In genomic region chr10:71999360-72000072, GRCh38 we compare ENCODE assay signal across 8 cellular contexts. TPM values are rescaled to one million over a fixed set of nuclear protein-coding genes. Genes with fewer than 3 reads are reported as not detected.
DNase-seq lines count a peak whose midpoint lies in the region; ATAC-seq and TF ChIP-seq lines count a peak whose summit lies in the region.

No MANE protein-coding gene starts in this region.

- no peaks in the 10 kb centered on the region for H3K4me1 Mint-ChIP-seq in activated T-cell treated with anti-CD3 and anti-CD28 coated beads, Interleukin-2, amount 50 U/mL, for 24 hours (ENCODE audit: low read depth)
- peaks cover 4% of the 10 kb centered on the region for H3K4me1 Mint-ChIP-seq in stimulated activated naive CD8-positive, alpha-beta T cell treated with anti-CD3 and anti-CD28 coated beads, Interleukin-15, amount 100 ng/mL, for 72 hours

- peak overlapping the region; percentile 69 to 86 (median 82) for H3K27ac ChIP-seq in gastrocnemius medialis

- no peak overlapping the region for H3K4me3 ChIP-seq in astrocyte of the spinal cord (ENCODE audit: low read depth, low read length)
- no peak overlapping the region for H3K4me3 ChIP-seq in gastrocnemius medialis

- DNase-seq in GM03348 (ENCODE audit: low spot score) (peak; percentile 68), astrocyte of the spinal cord (ENCODE audit: low read depth, low spot score) (peak; percentile 87), hypothalamus (lab: John Stamatoyannopoulos, UW) (peak in 40 of 51 donors; percentile 36 to 86 (median 68)), gastrocnemius medialis (peak in 1 of 2 donors; percentile 54), T-helper 9 cell (no peak), cerebellar nuclear complex (lab: John Stamatoyannopoulos, UW) (no peak)
- DNase-seq in activated T-cell treated with anti-CD3 and anti-CD28 coated beads, Interleukin-2, amount 50 U/mL, for 24 hours, result no peak
- DNase-seq in stimulated activated naive CD8-positive, alpha-beta T cell treated with anti-CD3 and anti-CD28 coated beads, Interleukin-15, amount 100 ng/mL, for 72 hours, result no peak

- H3K27ac Mint-ChIP-seq in activated T-cell treated with anti-CD3 and anti-CD28 coated beads, Interleukin-2, amount 50 U/mL, for 24 hours, result no peak overlapping the region
- H3K27ac Mint-ChIP-seq in stimulated activated naive CD8-positive, alpha-beta T cell treated with anti-CD3 and anti-CD28 coated beads, Interleukin-15, amount 100 ng/mL, for 72 hours, result no peak overlapping the region

- H3K4me3 Mint-ChIP-seq in activated T-cell treated with anti-CD3 and anti-CD28 coated beads, Interleukin-2, amount 50 U/mL, for 24 hours, result no peak overlapping the region
- H3K4me3 Mint-ChIP-seq in stimulated activated naive CD8-positive, alpha-beta T cell treated with anti-CD3 and anti-CD28 coated beads, Interleukin-15, amount 100 ng/mL, for 72 hours, result no peak overlapping the region

- no peaks in the 10 kb centered on the region for H3K9me3 ChIP-seq in gastrocnemius medialis

- no peak for TF ChIP-seq POLR2A in gastrocnemius medialis (IDR thresholded peaks at IDR 0.05)

- no peaks in the 10 kb centered on the region for H3K36me3 ChIP-seq in gastrocnemius medialis

- in situ Hi-C loops in astrocyte of the spinal cord (cut with HindIII; ENCODE audit: low sequenced_read_pairs), result no loop called here
- in situ Hi-C loops in gastrocnemius medialis (cut with MboI; ENCODE audit: low sequenced_read_pairs in 4 of 4), result no loop called here

- H3K4me1 ChIP-seq in gastrocnemius medialis, result peaks cover 63 to 66% of the 10 kb centered on the region in 2 donors

- H3K27me3 ChIP-seq in gastrocnemius medialis, result no peaks in the 10 kb centered on the region

- intact Hi-C loops in gastrocnemius medialis (cut with DNase I; ENCODE audit: low total_unique reads), result no loop called here

- H3K9me3 Mint-ChIP-seq in activated T-cell treated with anti-CD3 and anti-CD28 coated beads, Interleukin-2, amount 50 U/mL, for 24 hours, result no peaks in the 10 kb centered on the region
- no peaks in the 10 kb centered on the region for H3K9me3 Mint-ChIP-seq in stimulated activated naive CD8-positive, alpha-beta T cell treated with anti-CD3 and anti-CD28 coated beads, Interleukin-15, amount 100 ng/mL, for 72 hours

- TF ChIP-seq CTCF in astrocyte of the spinal cord (IDR thresholded peaks at IDR 0.05; ENCODE audit: low read depth, low read length) (no peak), gastrocnemius medialis (IDR thresholded peaks at IDR 0.05 in 4 of 5, conservative IDR thresholded peaks at IDR 0.05 in 1 of 5) (no peak)

- H3K36me3 Mint-ChIP-seq in activated T-cell treated with anti-CD3 and anti-CD28 coated beads, Interleukin-2, amount 50 U/mL, for 24 hours (ENCODE audit: low read depth), result no peaks in the 10 kb centered on the region

- H3K27me3 Mint-ChIP-seq in activated T-cell treated with anti-CD3 and anti-CD28 coated beads, Interleukin-2, amount 50 U/mL, for 24 hours, result no peaks in the 10 kb centered on the region
- H3K27me3 Mint-ChIP-seq in stimulated activated naive CD8-positive, alpha-beta T cell treated with anti-CD3 and anti-CD28 coated beads, Interleukin-15, amount 100 ng/mL, for 72 hours, result no peaks in the 10 kb centered on the region

- ATAC-seq in gastrocnemius medialis, result peak; percentile 15 to 35
- ATAC-seq in stimulated activated naive CD8-positive, alpha-beta T cell treated with anti-CD3 and anti-CD28 coated beads, Interleukin-15, amount 100 ng/mL, for 72 hours, result no peak

RNA-seq across cellular contexts. Expression of gene CHST3, which starts 35.3 kb away (rescaled TPM):
- total RNA-seq in gastrocnemius medialis, result 10 to 100 TPM; 11.5 to 31.6 (median 16.3) TPM

Comparison
In these comparisons a context has a peak if more than half of its experiments do, and no peak if none do; other contexts are left out.
1. DNase-seq: peak in GM03348 (single experiment), astrocyte of the spinal cord (single experiment) and hypothalamus (40 of 51); none in activated T-cell treated with anti-CD3 and anti-CD28 coated beads, Interleukin-2, amount 50 U/mL, for 24 hours (single experiment), T-helper 9 cell (single experiment), cerebellar nuclear complex (0 of 2) and stimulated activated naive CD8-positive, alpha-beta T cell treated with anti-CD3 and anti-CD28 coated beads, Interleukin-15, amount 100 ng/mL, for 72 hours (0 of 2).